In the genomic region with DNA sequence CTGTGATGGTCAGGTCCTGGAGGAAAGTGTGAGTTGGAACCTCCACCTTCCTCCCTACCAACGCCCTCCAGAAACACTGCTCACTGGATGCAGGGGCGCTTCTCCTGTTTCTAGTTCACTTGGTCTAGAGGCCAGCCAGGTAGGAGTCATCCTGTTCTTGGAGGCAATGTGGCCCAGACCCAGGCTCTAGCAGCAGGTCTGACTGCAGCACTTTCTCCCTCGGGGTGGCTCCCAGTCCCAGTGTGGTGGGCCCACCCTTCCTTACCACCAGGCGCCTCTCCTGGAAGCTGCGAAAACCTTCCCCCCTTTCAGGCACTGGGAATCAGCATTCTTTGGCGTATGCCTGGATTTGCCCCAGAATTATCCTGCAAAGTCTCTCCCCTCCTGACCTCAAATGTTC, we compare ENCODE assay signal across 27 cellular contexts.
"Had no signal": no experiment of that assay in that cellular context is flagged by ENCODE, and none has a peak within 500 bp of the region (broad histone marks: within the 10 kb centered on the region; RNA-seq: fewer than 3 reads in every experiment).

No MANE protein-coding gene starts in this region.

- H3K9me3 Mint-ChIP-seq: activated CD4-positive, alpha-beta T cell treated with anti-CD3 and anti-CD28 coated beads, Interleukin-2, amount 10 ng/mL, durations not matched to agents 7 days and 5 days; activated naive CD4-positive, alpha-beta T cell treated with anti-CD3 and anti-CD28 coated beads, Interleukin-2, amount 50 U/mL, for 24 hours; activated T-cell treated with anti-CD3 and anti-CD28 coated beads, Interleukin-2, amount 50 U/mL, for 24 hours; activated T-helper 2 cell treated with anti-CD3 and anti-CD28 coated beads, Interferon-gamma antibody, Interleukin-2, Interleukin-4, amounts not matched to agents 10 μg/mL and 5 μg/mL and 100 μg/mL, durations not matched to agents 14 hours and 24 hours and 36 hours had no signal

- H3K27me3 ChIP-seq: ascending aorta, MG63 had no signal

- DNase-seq: activated CD4-positive, alpha-beta T cell treated with anti-CD3 and anti-CD28 coated beads for 36 hours; activated CD4-positive, alpha-beta T cell treated with anti-CD3 and anti-CD28 coated beads, Interleukin-2, amount 10 ng/mL, durations not matched to agents 7 days and 5 days; activated CD4-positive, alpha-beta T cell treated with anti-CD3 and anti-CD28 coated beads, Interleukin-2, amount 50 U/mL, for 48 hours; activated CD8-positive, alpha-beta T cell treated with anti-CD3 and anti-CD28 coated beads, Interleukin-2, amount 10 ng/mL, durations not matched to agents 7 days and 5 days; activated gamma-delta T cell; activated naive CD4-positive, alpha-beta T cell treated with Interleukin-2 at 50 U/mL for 16 hours; activated naive CD8-positive, alpha-beta T cell treated with anti-CD3 and anti-CD28 coated beads, Interleukin-2, amount 10 ng/mL, durations not matched to agents 7 days and 5 days; activated T-cell treated with anti-CD3 and anti-CD28 coated beads, Interleukin-2, amount 50 U/mL, for 24 hours; Kasumi-1; KG1; MG63; NCI-H1092; NCI-H146; NCI-H187; NCI-H2029 treated with DMSO at 0.1 percent for 48 hours; NCI-H2107; NCI-H226; NCI-H446 treated with DMSO at 0.1 percent for 48 hours; NCI-H69; SHP77; SJCRH30; T1000; WERI-Rb-1 had no signal

- H3K27ac Mint-ChIP-seq: activated CD4-positive, alpha-beta T cell treated with anti-CD3 and anti-CD28 coated beads for 36 hours; activated CD4-positive, alpha-beta T cell treated with anti-CD3 and anti-CD28 coated beads, Interleukin-2, amount 10 ng/mL, durations not matched to agents 7 days and 5 days; activated CD8-positive, alpha-beta T cell treated with anti-CD3 and anti-CD28 coated beads, Interleukin-2, amount 10 ng/mL, durations not matched to agents 7 days and 5 days; activated naive CD4-positive, alpha-beta T cell treated with anti-CD3 and anti-CD28 coated beads, Interleukin-2, amount 50 U/mL, for 24 hours; activated naive CD8-positive, alpha-beta T cell treated with anti-CD3 and anti-CD28 coated beads, Interleukin-2, amount 10 ng/mL, durations not matched to agents 7 days and 5 days; activated T-cell treated with anti-CD3 and anti-CD28 coated beads, Interleukin-2, amount 50 U/mL, for 24 hours; activated T-helper 2 cell treated with anti-CD3 and anti-CD28 coated beads, Interferon-gamma antibody, Interleukin-2, Interleukin-4, amounts not matched to agents 10 μg/mL and 5 μg/mL and 100 μg/mL, durations not matched to agents 14 hours and 24 hours and 36 hours had no signal

- H3K4me3 ChIP-seq: ascending aorta, MG63, SJCRH30, SK-N-MC had no signal

- H3K9me3 ChIP-seq: ascending aorta, MG63, SJCRH30 had no signal

- H3K27me3 Mint-ChIP-seq: activated CD4-positive, alpha-beta T cell treated with anti-CD3 and anti-CD28 coated beads, Interleukin-2, amount 10 ng/mL, durations not matched to agents 7 days and 5 days had no signal

- H3K36me3 Mint-ChIP-seq: activated naive CD4-positive, alpha-beta T cell treated with anti-CD3 and anti-CD28 coated beads, Interleukin-2, amount 50 U/mL, for 24 hours; activated naive CD8-positive, alpha-beta T cell treated with anti-CD3 and anti-CD28 coated beads, Interleukin-2, amount 10 ng/mL, durations not matched to agents 7 days and 5 days had no signal

- H3K4me1 ChIP-seq: ascending aorta, SJCRH30 had no signal

- H3K27ac ChIP-seq: ascending aorta, SJCRH30, SK-N-MC, WERI-Rb-1 had no signal

- H3K4me1 Mint-ChIP-seq: activated CD4-positive, alpha-beta T cell treated with anti-CD3 and anti-CD28 coated beads for 36 hours; activated CD4-positive, alpha-beta T cell treated with anti-CD3 and anti-CD28 coated beads, Interleukin-2, amount 10 ng/mL, durations not matched to agents 7 days and 5 days; activated naive CD4-positive, alpha-beta T cell treated with anti-CD3 and anti-CD28 coated beads, Interleukin-2, amount 50 U/mL, for 24 hours had no signal

- H3K4me3 Mint-ChIP-seq: activated CD4-positive, alpha-beta T cell treated with anti-CD3 and anti-CD28 coated beads for 36 hours; activated CD4-positive, alpha-beta T cell treated with anti-CD3 and anti-CD28 coated beads, Interleukin-2, amount 10 ng/mL, durations not matched to agents 7 days and 5 days; activated CD8-positive, alpha-beta T cell treated with anti-CD3 and anti-CD28 coated beads, Interleukin-2, amount 10 ng/mL, durations not matched to agents 7 days and 5 days; activated naive CD4-positive, alpha-beta T cell treated with anti-CD3 and anti-CD28 coated beads, Interleukin-2, amount 50 U/mL, for 24 hours; activated naive CD8-positive, alpha-beta T cell treated with anti-CD3 and anti-CD28 coated beads, Interleukin-2, amount 10 ng/mL, durations not matched to agents 7 days and 5 days; activated T-cell treated with anti-CD3 and anti-CD28 coated beads, Interleukin-2, amount 50 U/mL, for 24 hours had no signal

- H3K36me3 ChIP-seq: ascending aorta, MG63, SJCRH30, WERI-Rb-1 had no signal
